Comparison of ENCODE assay signal across 8 cellular contexts in genomic region chr15:67915374-67916050, GRCh38.
DNase-seq lines count a peak whose midpoint lies in the region; ATAC-seq lines count a peak whose summit lies in the region.

No MANE protein-coding gene starts in this region.

- H3K36me3 ChIP-seq in mesodermal cell (ENCODE audit: control insufficient read depth, insufficient read depth, low read length) (no peaks in the 10 kb centered on the region), urinary bladder (ENCODE audit: insufficient read depth) (no peaks in the 10 kb centered on the region)

- H3K4me1 ChIP-seq in mesodermal cell (ENCODE audit: control insufficient read depth, insufficient read depth, low read length, poor library complexity, severe bottlenecking) (peaks cover 11% of the 10 kb centered on the region), urinary bladder (ENCODE audit: insufficient read depth) (no peaks in the 10 kb centered on the region)

- peak overlapping the region; percentile 80 for H3K27ac ChIP-seq in cingulate gyrus (ENCODE audit: low read depth, low read length)
- peak overlapping the region; percentile 77 for H3K27ac ChIP-seq in mesodermal cell (ENCODE audit: low read depth, low read length, severe bottlenecking)
- peak overlapping the region; percentile 57 for H3K27ac ChIP-seq in urinary bladder (ENCODE audit: low read depth)

- H3K4me3 ChIP-seq in mesodermal cell (ENCODE audit: extremely low read depth, insufficient read depth, low read length, poor library complexity, severe bottlenecking) (no peak overlapping the region), urinary bladder (ENCODE audit: low read depth, low read length) (no peak overlapping the region)

- DNase-seq in NCI-H82 (lab: John Stamatoyannopoulos, UW) = peak; percentile 31
- no peak for DNase-seq in NCI-H82 treated with DMSO at 0.1 percent for 48 hours (lab: John Stamatoyannopoulos, UW; ENCODE audit: unreplicated experiment)
- no peak for DNase-seq in activated CD8-positive, alpha-beta memory T cell treated with anti-CD3 and anti-CD28 coated beads, Interleukin-2, amount 50 U/mL, for 48 hours

- 71% methylated on average over 5 of the region's 7 CpGs; no CpG with 5 or more reads in 1 of the 2 experiments for WGBS in mesodermal cell (ENCODE audit: insufficient coverage in 2 of 2), 2 experiments
- WGBS in urinary bladder = 16% methylated on average over 7 of the region's 7 CpGs

- ATAC-seq in HG03378 (IDR thresholded peaks at IDR 0.05; ENCODE audit: unreplicated experiment) = no peak
- no peak for ATAC-seq in HG02938 (IDR thresholded peaks at IDR 0.05; ENCODE audit: unreplicated experiment)

- H3K9me3 ChIP-seq in mesodermal cell (ENCODE audit: control insufficient read depth, low read length) = peaks cover 6% of the 10 kb centered on the region
